9 cellular contexts compared by ENCODE assay signal in the genomic region with DNA sequence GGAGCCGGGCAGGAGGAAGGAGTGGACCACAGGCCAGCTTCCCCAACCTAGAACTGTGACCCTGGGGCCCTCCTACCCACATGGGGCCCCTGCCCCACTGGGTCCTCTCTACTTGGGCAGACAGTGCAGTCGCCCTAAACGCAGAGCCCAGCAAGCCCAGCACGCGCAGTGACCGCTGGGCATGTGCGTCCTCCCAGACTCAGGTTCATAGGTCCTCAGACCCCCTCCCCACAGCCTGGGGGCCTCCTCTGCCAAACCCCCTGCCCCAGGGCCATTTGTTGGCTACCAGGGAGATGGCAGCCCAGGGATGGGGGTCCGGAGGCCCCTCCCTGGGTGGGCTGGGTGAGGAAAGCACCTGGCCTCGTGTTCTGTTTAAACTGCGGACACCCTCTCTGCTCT. TPM values are rescaled to one million over a fixed set of nuclear protein-coding genes. Genes with fewer than 3 reads are reported as not detected.
DNase-seq lines count a peak whose midpoint lies in the region; TF ChIP-seq lines count a peak whose summit lies in the region.
"Had no signal": no experiment of that assay in that cellular context is flagged by ENCODE, and none has a peak within 500 bp of the region (broad histone marks: within the 10 kb centered on the region; RNA-seq: fewer than 3 reads in every experiment).

No MANE protein-coding gene starts in this region.

- H3K36me3 ChIP-seq in thyroid gland: no peaks in the 10 kb centered on the region

- peaks cover 11 to 33% of the 10 kb centered on the region in 2 donors for H3K4me1 ChIP-seq in thyroid gland

- H3K4me3 Mint-ChIP-seq in activated naive CD4-positive, alpha-beta T cell treated with anti-CD3 and anti-CD28 coated beads for 36 hours: no peak overlapping the region
- no peak overlapping the region for H3K4me3 Mint-ChIP-seq in activated CD4-positive, alpha-beta memory T cell treated with anti-CD3 and anti-CD28 coated beads for 36 hours
- H3K4me3 Mint-ChIP-seq in glutamatergic neuron (ENCODE audit: unreplicated experiment): peak overlapping the region; percentile 74

- H3K27ac Mint-ChIP-seq in activated naive CD4-positive, alpha-beta T cell treated with anti-CD3 and anti-CD28 coated beads for 36 hours: peak overlapping the region; percentile 64
- H3K27ac Mint-ChIP-seq in activated CD4-positive, alpha-beta memory T cell treated with anti-CD3 and anti-CD28 coated beads for 36 hours: peak overlapping the region; percentile 86
- no peak overlapping the region for H3K27ac Mint-ChIP-seq in glutamatergic neuron (ENCODE audit: unreplicated experiment)

- no peaks in the 10 kb centered on the region for H3K27me3 ChIP-seq in thyroid gland

- no peak for TF ChIP-seq POLR2A in thyroid gland (IDR thresholded peaks at IDR 0.05)

- H3K9me3 Mint-ChIP-seq in activated naive CD4-positive, alpha-beta T cell treated with anti-CD3 and anti-CD28 coated beads for 36 hours: no peaks in the 10 kb centered on the region
- no peaks in the 10 kb centered on the region for H3K9me3 Mint-ChIP-seq in activated CD4-positive, alpha-beta memory T cell treated with anti-CD3 and anti-CD28 coated beads for 36 hours
- H3K9me3 Mint-ChIP-seq in glutamatergic neuron (ENCODE audit: unreplicated experiment): peaks cover 7% of the 10 kb centered on the region

- DNase-seq in activated naive CD4-positive, alpha-beta T cell treated with anti-CD3 and anti-CD28 coated beads for 36 hours: no peak
- no peak for DNase-seq in activated naive CD4-positive, alpha-beta T cell treated with anti-CD3 and anti-CD28 coated beads, Interleukin-2, amount 50 U/mL, for 16 hours
- no peak for DNase-seq in activated CD4-positive, alpha-beta memory T cell treated with anti-CD3 and anti-CD28 coated beads for 36 hours
- no peak for DNase-seq in glutamatergic neuron
- no peak for DNase-seq in NCI-H2171 treated with DMSO at 0.1 percent for 48 hours (lab: John Stamatoyannopoulos, UW)
- no peak for DNase-seq in cardiac septum (ENCODE audit: low spot score)
- DNase-seq in thyroid gland: no peak

- WGBS in thyroid gland, 2 donors: 42 to 92% methylated on average over 1 to 3 of the region's 10 CpGs

- CTCF ChIA-PET in activated naive CD4-positive, alpha-beta T cell treated with anti-CD3 and anti-CD28 coated beads for 36 hours (lab: Charles Lee): no interaction called here
- CTCF ChIA-PET in activated CD4-positive, alpha-beta memory T cell treated with anti-CD3 and anti-CD28 coated beads for 36 hours (lab: Charles Lee): interaction anchor here (1.0 kb wide), 1 partner anchor 14 kb away, joined by 3 read pairs; no protein-coding TSS in a partner anchor

- H3K27ac ChIP-seq in temporal lobe (ENCODE audit: low read depth, low read length) (peak overlapping the region; percentile 37), thyroid gland (no peak overlapping the region)
- H3K27ac ChIP-seq: epithelial cell of prostate had no signal

- no peak overlapping the region for H3K4me3 ChIP-seq in thyroid gland (replicated peaks in 1 of 3)

- TF ChIP-seq CTCF in glutamatergic neuron (IDR thresholded peaks at IDR 0.05; ENCODE audit: partially characterized antibody, unreplicated experiment): no peak
- TF ChIP-seq CTCF in thyroid gland (IDR thresholded peaks at IDR 0.05): no peak

- intact Hi-C loops in activated naive CD4-positive, alpha-beta T cell treated with anti-CD3 and anti-CD28 coated beads for 36 hours (cut with micrococcal nuclease): no loop called here
- intact Hi-C loops in activated CD4-positive, alpha-beta memory T cell treated with anti-CD3 and anti-CD28 coated beads for 36 hours (cut with micrococcal nuclease): no loop called here
- intact Hi-C loops in cardiac septum (cut with DNase I): no loop called here
- intact Hi-C loops in thyroid gland (cut with DNase I): no loop called here

- H3K27me3 Mint-ChIP-seq in activated naive CD4-positive, alpha-beta T cell treated with anti-CD3 and anti-CD28 coated beads for 36 hours (ENCODE audit: low read depth): no peaks in the 10 kb centered on the region
- no peaks in the 10 kb centered on the region for H3K27me3 Mint-ChIP-seq in activated CD4-positive, alpha-beta memory T cell treated with anti-CD3 and anti-CD28 coated beads for 36 hours
- peaks cover 13% of the 10 kb centered on the region for H3K27me3 Mint-ChIP-seq in glutamatergic neuron (ENCODE audit: unreplicated experiment)

- POLR2A ChIA-PET in activated CD4-positive, alpha-beta memory T cell treated with anti-CD3 and anti-CD28 coated beads for 36 hours (lab: Charles Lee): interaction anchor here (0.5 kb wide), 1 partner anchor 320 kb away, joined by 3 read pairs; no protein-coding TSS in a partner anchor

- H3K36me3 Mint-ChIP-seq in activated naive CD4-positive, alpha-beta T cell treated with anti-CD3 and anti-CD28 coated beads for 36 hours (ENCODE audit: low read depth): no peaks in the 10 kb centered on the region
- H3K36me3 Mint-ChIP-seq in activated CD4-positive, alpha-beta memory T cell treated with anti-CD3 and anti-CD28 coated beads for 36 hours: no peaks in the 10 kb centered on the region
- H3K36me3 Mint-ChIP-seq in glutamatergic neuron (ENCODE audit: unreplicated experiment): no peaks in the 10 kb centered on the region

- H3K4me1 Mint-ChIP-seq in activated naive CD4-positive, alpha-beta T cell treated with anti-CD3 and anti-CD28 coated beads for 36 hours (ENCODE audit: low read depth): peaks cover 35% of the 10 kb centered on the region
- peaks cover 39% of the 10 kb centered on the region for H3K4me1 Mint-ChIP-seq in activated CD4-positive, alpha-beta memory T cell treated with anti-CD3 and anti-CD28 coated beads for 36 hours (ENCODE audit: low read depth)
- peaks cover 33% of the 10 kb centered on the region for H3K4me1 Mint-ChIP-seq in glutamatergic neuron (ENCODE audit: low read depth, unreplicated experiment)

- H3K9me3 ChIP-seq in thyroid gland: no peaks in the 10 kb centered on the region

RNA-seq across cellular contexts. Expression of a gene that starts 23.9 kb away (rescaled TPM):
- total RNA-seq in activated naive CD4-positive, alpha-beta T cell treated with anti-CD3 and anti-CD28 coated beads for 36 hours: 1 to 10 TPM; 2.1 to 2.5 TPM
- 1 to 10 TPM; 2.6 to 3.1 TPM for total RNA-seq in activated CD4-positive, alpha-beta memory T cell treated with anti-CD3 and anti-CD28 coated beads for 36 hours
- total RNA-seq in glutamatergic neuron (ENCODE audit: unreplicated experiment) (38.3 TPM), temporal lobe (7.6 TPM), cardiac septum (1.0 TPM), thyroid gland (1 to 10 TPM; 4.0 to 8.6 (median 5.9) TPM)
